In the genomic region with DNA sequence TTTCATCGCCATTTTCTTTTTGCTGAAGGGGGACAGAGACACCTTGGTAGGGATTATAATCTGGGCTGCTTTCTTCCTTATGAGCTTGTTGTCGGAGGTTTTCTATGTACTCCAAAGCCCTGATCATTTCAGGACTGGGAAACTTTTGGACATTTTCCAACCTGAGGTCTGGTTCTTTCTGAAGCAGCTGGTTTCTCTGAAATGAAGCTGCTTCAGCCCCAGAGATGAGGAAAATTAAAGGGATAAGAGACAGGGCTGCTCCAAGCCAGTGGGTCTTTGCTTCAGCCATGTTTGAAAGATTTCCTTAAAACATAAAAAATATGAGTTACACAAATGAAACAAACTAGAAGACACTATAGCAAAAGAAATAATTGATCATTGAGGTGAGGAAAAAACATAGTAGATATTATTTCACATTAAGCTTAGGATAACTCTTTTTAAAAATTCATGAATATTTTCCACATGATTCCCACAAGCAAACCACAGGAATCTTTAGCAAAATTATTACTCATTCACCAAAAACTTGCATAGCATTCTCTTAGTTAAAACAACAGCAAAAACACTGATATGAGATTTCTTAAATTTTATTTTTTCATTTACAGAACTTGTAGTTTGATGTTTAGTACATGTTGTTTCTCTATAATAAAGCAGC, we compare ENCODE assay signal across 19 cellular contexts. TPM values are rescaled to one million over a fixed set of nuclear protein-coding genes. Genes with fewer than 3 reads are reported as not detected.
DNase-seq lines count a peak whose midpoint lies in the region; ATAC-seq and TF ChIP-seq lines count a peak whose summit lies in the region.
"Had no signal": no experiment of that assay in that cellular context is flagged by ENCODE, and none has a peak within 500 bp of the region (broad histone marks: within the 10 kb centered on the region; RNA-seq: fewer than 3 reads in every experiment).

No MANE protein-coding gene starts in this region.

- in situ Hi-C loops in mammary epithelial cell (cut with MboI; ENCODE audit: low sequenced_read_pairs in 2 of 2) (no loop called here), transverse colon (cut with MboI; ENCODE audit: low pct_ligation_motif_present in 1 of 4, low pct_unique_long_range_greater_than_20kb in 1 of 4, low sequenced_read_pairs in 3 of 4) (loop anchor here in 1 of 4 donors (25.0 kb wide), 1 partner anchor 637 kb away; no protein-coding TSS in a partner anchor)

- H3K9ac ChIP-seq in mammary epithelial cell (ENCODE audit: insufficient read depth, low read length): no peak overlapping the region

- H3K27ac ChIP-seq in mammary epithelial cell (ENCODE audit: insufficient read depth, low read depth, low read length) (no peak overlapping the region), breast epithelium (no peak overlapping the region), transverse colon (no peak overlapping the region)
- H3K27ac ChIP-seq: SJCRH30, uterus, VCaP had no signal

- no peak for TF ChIP-seq CTCF in mammary epithelial cell (conservative IDR thresholded peaks at IDR 0.05 in 1 of 2, IDR thresholded peaks at IDR 0.05 in 1 of 2; ENCODE audit: extremely low read depth in 1 of 2, insufficient read depth in 1 of 2, low read depth in 1 of 2, low read length in 2 of 2)
- no peak for TF ChIP-seq CTCF in breast epithelium (IDR thresholded peaks at IDR 0.05)
- no peak for TF ChIP-seq CTCF in transverse colon (IDR thresholded peaks at IDR 0.05)

- peaks cover 12% of the 10 kb centered on the region for H3K4me1 ChIP-seq in mammary epithelial cell (ENCODE audit: insufficient read depth, low read length)
- H3K4me1 ChIP-seq in breast epithelium: no peaks in the 10 kb centered on the region
- peaks cover 0 to 8% (median 0%) of the 10 kb centered on the region in 4 donors for H3K4me1 ChIP-seq in transverse colon
- H3K4me1 ChIP-seq: SJCRH30 had no signal

- no TSS peak for BruUV-seq in mammary epithelial cell (replicated peaks; lab: Mats Ljungman, UMichigan)

- H3K4me1 Mint-ChIP-seq in natural killer cell treated with Interleukin-12 subunit alpha and Interleukin-12 subunit beta and Interleukin-15 and Interleukin-18, amount 100 ng/mL, for 72 hours (ENCODE audit: low read depth in 2 of 2): no peaks in the 10 kb centered on the region
- H3K4me1 Mint-ChIP-seq: activated naive CD8-positive, alpha-beta T cell treated with anti-CD3 and anti-CD28 coated beads, Interleukin-2, amount 50 U/mL, for 24 hours had no signal

- H3K36me3 ChIP-seq in mammary epithelial cell (ENCODE audit: insufficient read depth, low read length): no peaks in the 10 kb centered on the region
- no peaks in the 10 kb centered on the region for H3K36me3 ChIP-seq in breast epithelium
- H3K36me3 ChIP-seq in transverse colon: no peaks in the 10 kb centered on the region
- H3K36me3 ChIP-seq: HAP-1, heart right ventricle, SJCRH30, uterus had no signal

- H2AFZ ChIP-seq in mammary epithelial cell (ENCODE audit: low read depth, low read length): no peak overlapping the region

- H3K4me3 ChIP-seq in mammary epithelial cell (replicated peaks in 1 of 3; ENCODE audit: insufficient read depth in 1 of 3, low read depth in 2 of 3, low read length in 3 of 3) (peak overlapping the region in 1 of 3 experiments; percentile 3), breast epithelium (no peak overlapping the region), transverse colon (no peak overlapping the region)
- H3K4me3 ChIP-seq: HAP-1, heart right ventricle, lung, SJCRH30, uterus had no signal

- intact Hi-C loops in mammary epithelial cell (cut with micrococcal nuclease) (no loop called here), breast epithelium (cut with DNase I; ENCODE audit: low total_unique reads) (no loop called here), transverse colon (cut with DNase I; ENCODE audit: low total_unique reads) (no loop called here)

- H3K9me3 Mint-ChIP-seq in natural killer cell treated with Interleukin-12 subunit alpha and Interleukin-12 subunit beta and Interleukin-15 and Interleukin-18, amount 100 ng/mL, for 72 hours: no peaks in the 10 kb centered on the region
- H3K9me3 Mint-ChIP-seq: activated naive CD8-positive, alpha-beta T cell treated with anti-CD3 and anti-CD28 coated beads, Interleukin-2, amount 50 U/mL, for 24 hours had no signal

- H3K4me3 Mint-ChIP-seq in natural killer cell treated with Interleukin-12 subunit alpha and Interleukin-12 subunit beta and Interleukin-15 and Interleukin-18, amount 100 ng/mL, for 72 hours: no peak overlapping the region
- H3K4me3 Mint-ChIP-seq: activated naive CD8-positive, alpha-beta T cell treated with anti-CD3 and anti-CD28 coated beads, Interleukin-2, amount 50 U/mL, for 24 hours had no signal

- H3K27me3 Mint-ChIP-seq in natural killer cell treated with Interleukin-12 subunit alpha and Interleukin-12 subunit beta and Interleukin-15 and Interleukin-18, amount 100 ng/mL, for 72 hours: peaks cover 4 to 12% of the 10 kb centered on the region in 2 donors

- no peak for TF ChIP-seq EP300 in transverse colon (IDR thresholded peaks at IDR 0.05; ENCODE audit: low read depth)

- CTCF ChIA-PET in mammary epithelial cell (lab: Charles Lee; ENCODE audit: low non-redundant PET): no interaction called here

- H3K4me2 ChIP-seq in mammary epithelial cell (ENCODE audit: insufficient read depth, low read depth, low read length): peak overlapping the region; percentile 36

- DNase-seq in mammary epithelial cell (peak; percentile 16), breast epithelium (ENCODE audit: low spot score in 2 of 2) (no peak), amniotic stem cell (lab: John Stamatoyannopoulos, UW) (peak; percentile 35), glomerular visceral epithelial cell (ENCODE audit: extremely low spot score) (peak; percentile 65), transverse colon (no peak), activated T-cell treated with anti-CD3 and anti-CD28 coated beads for 4 hours (no peak)
- DNase-seq in activated T-cell treated with anti-CD3 and anti-CD28 coated beads, Interleukin-2, amount 50 U/mL, for 1 hour: no peak
- DNase-seq in natural killer cell treated with Interleukin-12 subunit alpha and Interleukin-12 subunit beta and Interleukin-15 and Interleukin-18, amount 100 ng/mL, for 72 hours (ENCODE audit: low spot score): no peak
- DNase-seq: activated CD8-positive, alpha-beta memory T cell treated with anti-CD3 and anti-CD28 coated beads, Interleukin-2, amount 50 U/mL, for 4 hours; activated naive CD8-positive, alpha-beta T cell treated with anti-CD3 and anti-CD28 coated beads, Interleukin-2, amount 50 U/mL, for 24 hours; AML-193; effector memory CD4-positive, alpha-beta T cell; heart right ventricle; NCI-H82; uterus had no signal

- no peaks in the 10 kb centered on the region for H3K27me3 ChIP-seq in mammary epithelial cell (ENCODE audit: insufficient read depth, low read length)
- no peaks in the 10 kb centered on the region for H3K27me3 ChIP-seq in breast epithelium
- H3K27me3 ChIP-seq in transverse colon: no peaks in the 10 kb centered on the region
- H3K27me3 ChIP-seq: SJCRH30, uterus had no signal

- no peak for ATAC-seq in natural killer cell treated with Interleukin-12 subunit alpha and Interleukin-12 subunit beta and Interleukin-15 and Interleukin-18, amount 100 ng/mL, for 72 hours
- ATAC-seq: activated naive CD8-positive, alpha-beta T cell treated with anti-CD3 and anti-CD28 coated beads, Interleukin-2, amount 50 U/mL, for 24 hours; heart right ventricle had no signal

- dilution Hi-C loops in mammary epithelial cell (cut with HindIII; ENCODE audit: low sequenced_read_pairs): no loop called here

- H3K9me3 ChIP-seq in mammary epithelial cell (replicated peaks; ENCODE audit: insufficient read depth, low read length) (no peaks in the 10 kb centered on the region), breast epithelium (no peaks in the 10 kb centered on the region), transverse colon (no peaks in the 10 kb centered on the region)
- H3K9me3 ChIP-seq: HAP-1, heart right ventricle, SJCRH30, uterus had no signal

- no peak overlapping the region for H3K27ac Mint-ChIP-seq in natural killer cell treated with Interleukin-12 subunit alpha and Interleukin-12 subunit beta and Interleukin-15 and Interleukin-18, amount 100 ng/mL, for 72 hours
- H3K27ac Mint-ChIP-seq: activated naive CD8-positive, alpha-beta T cell treated with anti-CD3 and anti-CD28 coated beads, Interleukin-2, amount 50 U/mL, for 24 hours had no signal

- no peaks in the 10 kb centered on the region for H4K20me1 ChIP-seq in mammary epithelial cell (ENCODE audit: insufficient read depth, low read length)

- no peak for TF ChIP-seq POLR2A in breast epithelium (IDR thresholded peaks at IDR 0.05)
- no peak for TF ChIP-seq POLR2A in transverse colon (IDR thresholded peaks at IDR 0.05)

- no peaks in the 10 kb centered on the region for H3K36me3 Mint-ChIP-seq in natural killer cell treated with Interleukin-12 subunit alpha and Interleukin-12 subunit beta and Interleukin-15 and Interleukin-18, amount 100 ng/mL, for 72 hours

- H3K79me2 ChIP-seq in mammary epithelial cell (ENCODE audit: insufficient read depth, low read length): no peaks in the 10 kb centered on the region

- 100% methylated on average over 2 of the region's 2 CpGs for WGBS in mammary epithelial cell (ENCODE audit: low coverage, missing lambda C conversion rate)
- 77% methylated on average over 2 of the region's 2 CpGs; no CpG with 5 or more reads in 1 of the 2 donors for WGBS in transverse colon (ENCODE audit: low coverage in 1 of 2), 2 donors

RNA-seq across cellular contexts. Expression of a gene that starts 3.0 kb away (rescaled TPM):
- total RNA-seq in mammary epithelial cell (not detected), breast epithelium (under 1 TPM in 2 of 3 donors, not detected in 1; 0.32 to 0.66 TPM), transverse colon (1 to 10 TPM in 3 of 4 donors, under 1 TPM in 1; 0.37 to 9.6 (median 4.5) TPM)
- polyA plus RNA-seq in mammary epithelial cell: 0.16 TPM
- not detected for polyA minus RNA-seq in mammary epithelial cell
- under 1 TPM in 1 of 2 donors, not detected in 1; 0.21 TPM for total RNA-seq in natural killer cell treated with Interleukin-12 subunit alpha and Interleukin-12 subunit beta and Interleukin-15 and Interleukin-18, amount 100 ng/mL, for 72 hours
- total RNA-seq: SJCRH30 had no signal

Comparison
In these comparisons a context has a peak if more than half of its experiments do, and no peak if none do; other contexts are left out.
1. DNase-seq: peak in mammary epithelial cell (single experiment), amniotic stem cell (single experiment) and glomerular visceral epithelial cell (single experiment); none in breast epithelium (0 of 2), activated T-cell treated with anti-CD3 and anti-CD28 coated beads, Interleukin-2, amount 50 U/mL, for 1 hour (single experiment), transverse colon (single experiment), activated T-cell treated with anti-CD3 and anti-CD28 coated beads for 4 hours (single experiment) and natural killer cell treated with Interleukin-12 subunit alpha and Interleukin-12 subunit beta and Interleukin-15 and Interleukin-18, amount 100 ng/mL, for 72 hours (single experiment).